9 cellular contexts compared by ENCODE assay signal in genomic region chr6:100078509-100078908, GRCh38.
DNase-seq lines count a peak whose midpoint lies in the region; ATAC-seq and TF ChIP-seq lines count a peak whose summit lies in the region.
"Had no signal": no experiment of that assay in that cellular context is flagged by ENCODE, and none has a peak within 500 bp of the region (broad histone marks: within the 10 kb centered on the region; RNA-seq: fewer than 3 reads in every experiment).

No MANE protein-coding gene starts in this region.

- no peaks in the 10 kb centered on the region for H3K36me3 ChIP-seq in DND-41 (ENCODE audit: insufficient read depth, low read length)
- H3K36me3 ChIP-seq in right lobe of liver, result no peaks in the 10 kb centered on the region
- H3K36me3 ChIP-seq in tibial nerve, result no peaks in the 10 kb centered on the region

- H2AFZ ChIP-seq in DND-41 (ENCODE audit: low read depth, low read length), result no peak overlapping the region

- H3K4me2 ChIP-seq in DND-41 (ENCODE audit: insufficient read depth, low read length), result no peak overlapping the region

- no peaks in the 10 kb centered on the region for H3K27me3 ChIP-seq in DND-41 (ENCODE audit: insufficient read depth, low read length, poor library complexity)
- no peaks in the 10 kb centered on the region for H3K27me3 ChIP-seq in right lobe of liver
- no peaks in the 10 kb centered on the region for H3K27me3 ChIP-seq in tibial nerve
- H3K27me3 ChIP-seq in dorsolateral prefrontal cortex, result peaks cover 0 to 5% (median 0%) of the 10 kb centered on the region in 45 donors

- DNase-seq in DND-41, result peak; percentile 12
- no peak for DNase-seq in HFF-Myc (ENCODE audit: extremely low read depth, low read depth)
- no peak for DNase-seq in right lobe of liver
- DNase-seq in tibial nerve (ENCODE audit: low spot score in 2 of 2), result no peak
- DNase-seq in left cardiac atrium, result no peak
- DNase-seq in dorsolateral prefrontal cortex, result no peak
- DNase-seq: activated B cell treated with CpG ODN at 0.5 μM for 24 hours had no signal

- H3K9me3 ChIP-seq in DND-41 (ENCODE audit: insufficient read depth, low read length, severe bottlenecking) (no peaks in the 10 kb centered on the region), right lobe of liver (no peaks in the 10 kb centered on the region), tibial nerve (no peaks in the 10 kb centered on the region)

- H3K9ac ChIP-seq in DND-41 (ENCODE audit: low read depth, low read length), result no peak overlapping the region

- H3K27ac ChIP-seq in DND-41 (ENCODE audit: low read length), result no peak overlapping the region
- no peak overlapping the region for H3K27ac ChIP-seq in right lobe of liver
- no peak overlapping the region for H3K27ac ChIP-seq in tibial nerve
- H3K27ac ChIP-seq in dorsolateral prefrontal cortex, result no peak overlapping the region

- whole genome bisulfite sequencing in right lobe of liver (ENCODE audit: insufficient coverage, low coverage, low lambda C conversion rate, missing lambda C conversion rate), result 35% methylated on average over 5 of the region's 5 CpGs
- WGBS in tibial nerve, 2 donors, result 53 to 68% methylated on average over 5 of the region's 5 CpGs

- TF ChIP-seq EP300 in tibial nerve (IDR thresholded peaks at IDR 0.05), result no peak

- H3K4me1 ChIP-seq in DND-41 (ENCODE audit: insufficient read depth, low read length) (no peaks in the 10 kb centered on the region), right lobe of liver (no peaks in the 10 kb centered on the region), tibial nerve (no peaks in the 10 kb centered on the region)

- ATAC-seq in DND-41 (ENCODE audit: insufficient read depth, low read depth) (peak; percentile 67), right lobe of liver (peak; percentile 36 to 77 (median 56)), GM21526 (IDR thresholded peaks at IDR 0.05; ENCODE audit: low FRiP score, unreplicated experiment) (no peak), left cardiac atrium (no peak)

- no peak for TF ChIP-seq POLR2A in right lobe of liver (IDR thresholded peaks at IDR 0.05)
- TF ChIP-seq POLR2A in tibial nerve (IDR thresholded peaks at IDR 0.05), result no peak

- H4K20me1 ChIP-seq in DND-41 (ENCODE audit: insufficient read depth, low read length), result no peaks in the 10 kb centered on the region

- no peaks in the 10 kb centered on the region for H3K79me2 ChIP-seq in DND-41 (ENCODE audit: insufficient read depth, low read length)

- peak; percentile 49 for TF ChIP-seq CTCF in DND-41 (IDR thresholded peaks at IDR 0.05; ENCODE audit: borderline replicate concordance, extremely low read depth, low read length, poor library complexity, severe bottlenecking)
- peak; percentile 69 for TF ChIP-seq CTCF in HFF-Myc (IDR thresholded peaks at IDR 0.05; ENCODE audit: low read depth, low read length, missing control alignments)
- peak; percentile 41; the same call in 1 of the 2 replicates for TF ChIP-seq CTCF in WI38 (IDR thresholded peaks at IDR 0.05; ENCODE audit: low read depth, low read length)
- peak in 3 of 4 donors; percentile 27 to 37 (median 37) for TF ChIP-seq CTCF in right lobe of liver (IDR thresholded peaks at IDR 0.05)
- TF ChIP-seq CTCF in tibial nerve (IDR thresholded peaks at IDR 0.05), result peak in 1 of 5 experiments; percentile 11
- TF ChIP-seq CTCF in dorsolateral prefrontal cortex (IDR thresholded peaks at IDR 0.05 in 54 of 56, conservative IDR thresholded peaks at IDR 0.05 in 2 of 56; ENCODE audit: low read depth in 1 of 56, partially characterized antibody in 56 of 56), result peak in 22 of 56 donors; percentile 7 to 43 (median 20)

- intact Hi-C loops in right lobe of liver (cut with DNase I) (no loop called here), left cardiac atrium (cut with DNase I) (no loop called here), dorsolateral prefrontal cortex (cut with DNase I) (no loop called here)

- H3K4me3 ChIP-seq in DND-41 (ENCODE audit: low read depth in 1 of 2, low read length in 2 of 2) (no peak overlapping the region), HFF-Myc (replicated peaks; ENCODE audit: low read depth, low read length) (no peak overlapping the region), WI38 (ENCODE audit: low read depth, low read length) (no peak overlapping the region), right lobe of liver (no peak overlapping the region), tibial nerve (no peak overlapping the region), dorsolateral prefrontal cortex (no peak overlapping the region)

Comparison
In these comparisons a context has a peak if more than half of its experiments do, and no peak if none do; other contexts are left out.
1. ATAC-seq: peak in DND-41 (single experiment) and right lobe of liver (4 of 4); none in GM21526 (single experiment) and left cardiac atrium (0 of 2).